14 cellular contexts compared by ENCODE assay signal in the genomic region with DNA sequence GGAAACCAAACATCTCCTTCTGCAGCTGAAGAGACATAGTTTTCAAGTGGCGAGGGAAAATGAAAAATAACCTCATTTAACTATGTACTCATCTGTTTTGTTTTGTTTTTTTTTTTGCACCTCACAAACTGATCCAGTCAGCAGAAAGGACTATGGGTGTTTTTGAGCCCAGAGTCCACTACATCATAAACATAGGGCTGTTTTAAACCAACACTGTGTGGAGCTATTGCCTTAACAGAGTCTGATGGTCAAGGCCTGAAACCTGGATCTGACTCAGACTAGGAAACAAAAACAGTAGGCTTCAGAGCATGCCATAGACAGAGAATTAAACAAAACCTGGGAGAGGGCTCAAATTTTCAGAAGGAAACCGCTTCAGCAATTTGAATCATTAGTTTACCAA.
DNase-seq lines count a peak whose midpoint lies in the region; ATAC-seq, FAIRE-seq and TF ChIP-seq lines count a peak whose summit lies in the region.
"Had no signal": no experiment of that assay in that cellular context is flagged by ENCODE, and none has a peak within 500 bp of the region (broad histone marks: within the 10 kb centered on the region; RNA-seq: fewer than 3 reads in every experiment).

No MANE protein-coding gene starts in this region.

- DNase-seq in MCF 10A (ENCODE audit: unreplicated experiment): no peak
- no peak for DNase-seq in breast epithelium (ENCODE audit: low spot score in 2 of 2)
- DNase-seq in fibroblast of pulmonary artery (ENCODE audit: low read depth): peak; percentile 66
- DNase-seq in testis: peak; percentile 18
- DNase-seq in activated naive CD4-positive, alpha-beta T cell treated with anti-CD3 and anti-CD28 coated beads, Interleukin-2, amount 50 U/mL, for 16 hours: no peak
- DNase-seq in small intestine: no peak
- DNase-seq: NCI-H2107; spleen; stimulated activated naive CD4-positive, alpha-beta T cell had no signal

- H3K27me3 Mint-ChIP-seq in MCF 10A (ENCODE audit: insufficient read depth, unreplicated experiment): no peaks in the 10 kb centered on the region

- H3K4me1 Mint-ChIP-seq in MCF 10A (ENCODE audit: insufficient read depth, unreplicated experiment): no peaks in the 10 kb centered on the region

- CTCF ChIA-PET in MCF 10A (lab: Yijun Ruan, JAX): interaction anchor here (0.5 to 7.8 kb wide), 9 partner anchors 8 to 726 kb away, joined by 3 to 275 read pairs (median 31); a partner anchor contains a TSS

- no peak for FAIRE-seq in small intestine (lab: Jason Lieb, UNC)
- FAIRE-seq: frontal cortex, HTR-8/SVneo had no signal

- H3K4me1 ChIP-seq in breast epithelium (no peaks in the 10 kb centered on the region), testis (no peaks in the 10 kb centered on the region), small intestine (ENCODE audit: control insufficient read depth in 2 of 2, insufficient read depth in 1 of 2, low read depth in 1 of 2, low read length in 1 of 2) (no peaks in the 10 kb centered on the region)
- H3K4me1 ChIP-seq: spleen had no signal

- TF ChIP-seq CTCF in MCF 10A (IDR thresholded peaks at IDR 0.05; ENCODE audit: unreplicated experiment): no peak
- no peak for TF ChIP-seq CTCF in breast epithelium (IDR thresholded peaks at IDR 0.05)
- TF ChIP-seq CTCF in fibroblast of pulmonary artery (IDR thresholded peaks at IDR 0.05; ENCODE audit: low read length, missing control alignments): peak; percentile 39
- TF ChIP-seq CTCF in testis (IDR thresholded peaks at IDR 0.05): no peak

- POLR2A ChIA-PET in MCF 10A (lab: Yijun Ruan, JAX): interaction anchor here (0.7 to 1.5 kb wide), 3 partner anchors 66 to 670 kb away, joined by 3 to 4 read pairs (median 3); a partner anchor contains a TSS

- H3K27ac Mint-ChIP-seq in MCF 10A (ENCODE audit: low read depth, unreplicated experiment): peak overlapping the region; percentile 36

- H3K4me3 ChIP-seq in breast epithelium: no peak overlapping the region
- no peak overlapping the region for H3K4me3 ChIP-seq in fibroblast of pulmonary artery (replicated peaks; ENCODE audit: low read depth, low read length)
- no peak overlapping the region for H3K4me3 ChIP-seq in testis
- H3K4me3 ChIP-seq in small intestine (ENCODE audit: low read depth in 1 of 2, low read length in 2 of 2): no peak overlapping the region
- H3K4me3 ChIP-seq: cardiac muscle cell, spleen had no signal

- H3K4me3 Mint-ChIP-seq in MCF 10A (ENCODE audit: unreplicated experiment): no peak overlapping the region

- intact Hi-C loops in MCF 10A (cut with micrococcal nuclease) (loop anchor here (1.0 to 5.0 kb wide), 3 partner anchors 65 to 786 kb away; no protein-coding TSS in a partner anchor), breast epithelium (cut with DNase I; ENCODE audit: low total_unique reads) (loop anchor here (5.0 kb wide), 2 partner anchors 236 to 1304 kb away; no protein-coding TSS in a partner anchor), testis (cut with DNase I; ENCODE audit: low total_unique reads) (loop anchor here (10.0 kb wide), 1 partner anchor 63 kb away; no protein-coding TSS in a partner anchor)

- H3K36me3 Mint-ChIP-seq in MCF 10A (ENCODE audit: insufficient read depth, unreplicated experiment): peaks cover 6% of the 10 kb centered on the region

- BruUV-seq in MCF 10A (replicated peaks; lab: Mats Ljungman, UMichigan): no TSS peak

- H3K9me3 ChIP-seq in breast epithelium (no peaks in the 10 kb centered on the region), testis (no peaks in the 10 kb centered on the region), small intestine (ENCODE audit: control insufficient read depth, low read depth) (no peaks in the 10 kb centered on the region)
- H3K9me3 ChIP-seq: spleen had no signal

- no peak overlapping the region for H3K27ac ChIP-seq in breast epithelium
- H3K27ac ChIP-seq in testis: no peak overlapping the region
- no peak overlapping the region for H3K27ac ChIP-seq in small intestine (ENCODE audit: low read depth in 1 of 2, low read length in 1 of 2)
- H3K27ac ChIP-seq: cardiac muscle cell, spleen had no signal

- H3K27me3 ChIP-seq in breast epithelium: no peaks in the 10 kb centered on the region
- no peaks in the 10 kb centered on the region for H3K27me3 ChIP-seq in testis
- no peaks in the 10 kb centered on the region for H3K27me3 ChIP-seq in small intestine (ENCODE audit: control insufficient read depth in 2 of 2, insufficient read depth in 2 of 2, low read length in 2 of 2)
- H3K27me3 ChIP-seq: cardiac muscle cell, spleen had no signal

- H3K36me3 ChIP-seq in breast epithelium: no peaks in the 10 kb centered on the region
- no peaks in the 10 kb centered on the region for H3K36me3 ChIP-seq in testis (ENCODE audit: low read depth, missing control alignments)
- H3K36me3 ChIP-seq in small intestine (ENCODE audit: control insufficient read depth in 2 of 2, insufficient read depth in 2 of 2, low read length in 2 of 2): no peaks in the 10 kb centered on the region
- H3K36me3 ChIP-seq: cardiac muscle cell, spleen had no signal

- 57 to 61% methylated on average over 2 of the region's 2 CpGs for WGBS in testis, 2 donors
- 56 to 60% (median 57%) methylated on average over 2 of the region's 2 CpGs for whole genome bisulfite sequencing in small intestine, 3 donors

- ATAC-seq in HG03565 (IDR thresholded peaks at IDR 0.05; ENCODE audit: unreplicated experiment) (peak; percentile 64), HG03135 (IDR thresholded peaks at IDR 0.05; ENCODE audit: unreplicated experiment) (no peak)

- TF ChIP-seq POLR2A in breast epithelium (IDR thresholded peaks at IDR 0.05) (no peak), testis (IDR thresholded peaks at IDR 0.05) (no peak)

- H3K9me3 Mint-ChIP-seq in MCF 10A (ENCODE audit: unreplicated experiment): no peaks in the 10 kb centered on the region

Comparison
In these comparisons a context has a peak if more than half of its experiments do, and no peak if none do; other contexts are left out.
1. DNase-seq: peak in fibroblast of pulmonary artery (single experiment) and testis (single experiment); none in MCF 10A (single experiment), breast epithelium (0 of 2), activated naive CD4-positive, alpha-beta T cell treated with anti-CD3 and anti-CD28 coated beads, Interleukin-2, amount 50 U/mL, for 16 hours (single experiment) and small intestine (single experiment).